Comparison of ENCODE assay signal across 16 cellular contexts in genomic region chr12:30782316-30783173, GRCh38. TPM values are rescaled to one million over a fixed set of nuclear protein-coding genes. Genes with fewer than 3 reads are reported as not detected.
DNase-seq lines count a peak whose midpoint lies in the region; ATAC-seq, FAIRE-seq and TF ChIP-seq lines count a peak whose summit lies in the region.
"Had no signal": no experiment of that assay in that cellular context is flagged by ENCODE, and none has a peak within 500 bp of the region (broad histone marks: within the 10 kb centered on the region; RNA-seq: fewer than 3 reads in every experiment).

No MANE protein-coding gene starts in this region.

- intact Hi-C loops in IMR-90 (cut with micrococcal nuclease) (no loop called here), heart left ventricle (cut with DNase I) (no loop called here), posterior cingulate gyrus (cut with DNase I) (no loop called here)

- no peak overlapping the region for H3K4me3 ChIP-seq in A549
- no peak overlapping the region for H3K4me3 ChIP-seq in IMR-90 (ENCODE audit: insufficient read depth, low read depth, low read length)
- no peak overlapping the region for H3K4me3 ChIP-seq in heart left ventricle
- H3K4me3 ChIP-seq in osteoblast (ENCODE audit: insufficient read depth, low read length) = no peak overlapping the region
- H3K4me3 ChIP-seq: SJSA1 had no signal

- no peak overlapping the region for H3K23ac ChIP-seq in IMR-90 (ENCODE audit: low read depth, low read length)

- H4K8ac ChIP-seq in IMR-90 (ENCODE audit: low read depth in 2 of 2, low read length in 2 of 2) = no peak overlapping the region

- H3K27me3 ChIP-seq in IMR-90 (ENCODE audit: control insufficient read depth, insufficient read depth, low read length) (peaks cover 3% of the 10 kb centered on the region; the same call in 1 of the 2 replicates), heart left ventricle (no peaks in the 10 kb centered on the region), osteoblast (ENCODE audit: insufficient read depth, low read length) (no peaks in the 10 kb centered on the region)
- H3K27me3 ChIP-seq: SJSA1 had no signal

- CTCF ChIA-PET in A549 (lab: Yijun Ruan, JAX) = interaction anchor here (0.6 kb wide), 1 partner anchor 1238 kb away, joined by 3 read pairs; no protein-coding TSS in a partner anchor
- CTCF ChIA-PET in IMR-90 (lab: Yijun Ruan, JAX) = interaction anchor here (0.6 kb wide), 1 partner anchor 1356 kb away, joined by 3 read pairs; no protein-coding TSS in a partner anchor

- TF ChIP-seq POLR2A in A549 (IDR thresholded peaks at IDR 0.05; ENCODE audit: low read length) (no peak), IMR-90 (IDR thresholded peaks at IDR 0.05; ENCODE audit: low read depth, low read length) (no peak), heart left ventricle (IDR thresholded peaks at IDR 0.05) (no peak)

- H3K9me3 ChIP-seq in A549 (peaks cover 13% of the 10 kb centered on the region; the same call in 2 of the 3 replicates), IMR-90 (ENCODE audit: control insufficient read depth, insufficient read depth, low read length) (peaks cover 3% of the 10 kb centered on the region), heart left ventricle (peaks cover 0 to 13% (median 3%) of the 10 kb centered on the region in 12 donors), osteoblast (ENCODE audit: low read depth, low read length) (no peaks in the 10 kb centered on the region)
- H3K9me3 ChIP-seq: SJSA1 had no signal

- no peaks in the 10 kb centered on the region for H3K9me1 ChIP-seq in IMR-90 (ENCODE audit: insufficient read depth, low read length)

- no peak overlapping the region for H2AFZ ChIP-seq in IMR-90 (replicated peaks; ENCODE audit: low read length, poor library complexity)
- peak overlapping the region; percentile 38 for H2AFZ ChIP-seq in osteoblast (ENCODE audit: low read length)

- no peak overlapping the region for H4K91ac ChIP-seq in IMR-90 (ENCODE audit: insufficient read depth, low read depth, low read length)

- TF ChIP-seq EP300 in A549 (IDR thresholded peaks at IDR 0.05) = no peak

- no peaks in the 10 kb centered on the region for H3K79me2 ChIP-seq in osteoblast (ENCODE audit: insufficient read depth, low read length)

- H3K4me1 ChIP-seq in A549 = no peaks in the 10 kb centered on the region
- no peaks in the 10 kb centered on the region for H3K4me1 ChIP-seq in IMR-90 (ENCODE audit: control insufficient read depth, insufficient read depth, low read length)
- H3K4me1 ChIP-seq in heart left ventricle = no peaks in the 10 kb centered on the region
- H3K4me1 ChIP-seq in osteoblast (ENCODE audit: insufficient read depth, low read length) = no peaks in the 10 kb centered on the region
- H3K4me1 ChIP-seq: SJSA1 had no signal

- no peak overlapping the region for H2BK15ac ChIP-seq in IMR-90 (ENCODE audit: low read depth, low read length)

- BruUV-seq in IMR-90 (replicated peaks; lab: Mats Ljungman, UMichigan) = no TSS peak

- ATAC-seq in A549 = no peak
- no peak for ATAC-seq in IMR-90 (ENCODE audit: low read depth)
- peak; percentile 16 to 84 (median 58) for ATAC-seq in heart left ventricle
- no peak for ATAC-seq in GM18498 (IDR thresholded peaks at IDR 0.05; ENCODE audit: unreplicated experiment)

- no peak overlapping the region for H3K9ac ChIP-seq in IMR-90 (ENCODE audit: low read depth, low read length)

- dilution Hi-C loops in IMR-90 (cut with HindIII; ENCODE audit: low sequenced_read_pairs, unreplicated experiment) = no loop called here

- H3K27ac ChIP-seq in A549 (no peak overlapping the region), IMR-90 (ENCODE audit: insufficient read depth, low read length) (no peak overlapping the region), heart left ventricle (no peak overlapping the region), osteoblast (ENCODE audit: low read depth, low read length) (no peak overlapping the region)
- H3K27ac ChIP-seq: SJSA1 had no signal

- no peak overlapping the region for H3K18ac ChIP-seq in IMR-90 (ENCODE audit: low read depth, low read length)

- H3K36me3 ChIP-seq in IMR-90 (ENCODE audit: control insufficient read depth, insufficient read depth, low read length) (no peaks in the 10 kb centered on the region), heart left ventricle (no peaks in the 10 kb centered on the region), osteoblast (ENCODE audit: insufficient read depth, low read length) (no peaks in the 10 kb centered on the region)
- H3K36me3 ChIP-seq: SJSA1 had no signal

- H3K14ac ChIP-seq in IMR-90 (replicated peaks; ENCODE audit: low read depth, low read length) = no peak overlapping the region

- POLR2A ChIA-PET in A549 (lab: Yijun Ruan, JAX) (no interaction called here), IMR-90 (lab: Charles Lee; ENCODE audit: unreplicated experiment) (no interaction called here)

- H3K79me1 ChIP-seq in IMR-90 (ENCODE audit: low read depth in 1 of 2, low read length in 2 of 2) = no peaks in the 10 kb centered on the region

- no peak for TF ChIP-seq RAD21 in A549 (conservative IDR thresholded peaks at IDR 0.05 in 1 of 2, IDR thresholded peaks at IDR 0.05 in 1 of 2)
- TF ChIP-seq RAD21 in IMR-90 (IDR thresholded peaks at IDR 0.05; ENCODE audit: low read length) = no peak

- in situ Hi-C loops in IMR-90 (cut with MboI; ENCODE audit: low sequenced_read_pairs) = no loop called here

- H3K4ac ChIP-seq in IMR-90 (ENCODE audit: low read depth, low read length) = no peak overlapping the region

- H2BK5ac ChIP-seq in IMR-90 (ENCODE audit: low read depth, low read length, poor library complexity, severe bottlenecking) = no peak overlapping the region

- TF ChIP-seq CTCF in A549 (IDR thresholded peaks at IDR 0.05) = no peak
- no peak for TF ChIP-seq CTCF in IMR-90 (conservative IDR thresholded peaks at IDR 0.05; ENCODE audit: low read depth, low read length)
- TF ChIP-seq CTCF in heart left ventricle (IDR thresholded peaks at IDR 0.05) = no peak
- TF ChIP-seq CTCF in osteoblast (IDR thresholded peaks at IDR 0.05; ENCODE audit: extremely low read depth, low read depth, low read length) = no peak

- H3K56ac ChIP-seq in IMR-90 (ENCODE audit: extremely low read depth, insufficient read depth, low read length) = no peak overlapping the region; the same call in 1 of the 2 replicates

- no peaks in the 10 kb centered on the region for H4K20me1 ChIP-seq in IMR-90 (ENCODE audit: insufficient read depth, low read length)
- H4K20me1 ChIP-seq in osteoblast (ENCODE audit: insufficient read depth, low read length) = no peaks in the 10 kb centered on the region

- H3K4me2 ChIP-seq in A549 = no peak overlapping the region
- H3K4me2 ChIP-seq in IMR-90 (ENCODE audit: low read depth, low read length) = no peak overlapping the region
- H3K4me2 ChIP-seq in osteoblast (ENCODE audit: insufficient read depth, low read length) = no peak overlapping the region

- H2AK5ac ChIP-seq in IMR-90 (ENCODE audit: low read depth, low read length) = no peak overlapping the region

- 63% methylated on average over 3 of the region's 3 CpGs for WGBS in A549 (ENCODE audit: missing lambda C conversion rate)
- 60% methylated on average over 2 of the region's 3 CpGs; no CpG with 5 or more reads in 1 of the 2 experiments for WGBS in IMR-90 (ENCODE audit: extremely low coverage in 2 of 2, insufficient read length in 1 of 2), 2 experiments
- 44 to 62% (median 52%) methylated on average over 3 of the region's 3 CpGs for WGBS in heart left ventricle, 4 donors

- FAIRE-seq in A549 (lab: Jason Lieb, UNC) = no peak
- FAIRE-seq: GM12892 had no signal

- H2BK120ac ChIP-seq in IMR-90 (ENCODE audit: low read depth, low read length) = no peak overlapping the region

- no peak overlapping the region for H2BK20ac ChIP-seq in IMR-90 (ENCODE audit: low read depth, low read length)

- H4K5ac ChIP-seq in IMR-90 (ENCODE audit: low read depth, low read length) = no peak overlapping the region

- H2AK9ac ChIP-seq in IMR-90 (replicated peaks; ENCODE audit: low read depth, low read length, poor library complexity) = no peak overlapping the region

- DNase-seq in A549 (ENCODE audit: low read depth in 1 of 2, low spot score in 1 of 2) (no peak), IMR-90 (no peak), heart left ventricle (peak in 3 of 5 donors; percentile 24 to 81 (median 45)), osteoblast (ENCODE audit: insufficient read length, low spot score, missing footprints) (no peak), AG08396 (ENCODE audit: low spot score) (no peak), posterior cingulate gyrus (no peak)
- DNase-seq: DMS79, H9, MM.1S, NCI-H1092 treated with DMSO at 0.1 percent for 48 hours, NCI-H146, NCI-H2081, NCI-H446 treated with DMSO at 0.1 percent for 48 hours had no signal

TF ChIP-seq in A549, 52 proteins besides CTCF, POLR2A, EP300 and RAD21:
- TF ChIP-seq MAFK (IDR thresholded peaks at IDR 0.05; ENCODE audit: partially characterized antibody) = peak; percentile 55
- TF ChIP-seq PHF8 (IDR thresholded peaks at IDR 0.05; ENCODE audit: borderline replicate concordance, low read depth) = no peak
TF ChIP-seq in A549: peak in this region for 1.

TF ChIP-seq in IMR-90, 13 proteins besides CTCF, POLR2A, EP300 and RAD21:
- TF ChIP-seq MAFK (IDR thresholded peaks at IDR 0.05; ENCODE audit: low read depth, low read length) = 0 out of 2 replicates have a peak, but pooled peaks have one; percentile 3
- TF ChIP-seq SMC3 (IDR thresholded peaks at IDR 0.05; ENCODE audit: low read depth, low read length) = no peak

RNA-seq across cellular contexts. Expression of gene CAPRIN2, which starts 27.8 kb away (rescaled TPM):
- polyA plus RNA-seq in A549 (2011; rRNA removed) (26.2 and 31.6 TPM in 2 replicates), A549 (2017; fragmentation: RNase III; extraction: RNeasy Plus Mini Kit Qiagen cat#74134 plus additional on column Dnase treatment) (23.1 to 25.0 TPM (median 24.2 TPM) in 3 replicates), IMR-90 (2012; rRNA removed) (15.3 and 18.9 TPM in 2 replicates), heart left ventricle (10 to 100 TPM in 1 of 2 donors, 1 to 10 TPM in 1; 9.9 to 13.9 TPM)
- 8.2 and 8.9 TPM in 2 replicates for polyA plus RNA-seq in A549 (2012; cell fraction: cytosol; rRNA removed)
- 17.7 and 32.2 TPM in 2 replicates for polyA plus RNA-seq in A549 (2012; cell fraction: nucleus; rRNA removed)
- polyA minus RNA-seq in A549 (2011; rRNA and poly(A)+ RNA removed) = 12.0 and 14.0 TPM in 2 replicates
- total RNA-seq in IMR-90 (2012; rRNA removed) (23.1 and 23.8 TPM in 2 replicates), heart left ventricle (10 to 100 TPM; 15.3 to 33.6 (median 30.4) TPM), osteoblast (32.9 and 42.7 TPM in 2 replicates)
- polyA plus RNA-seq in IMR-90 (2012; cell fraction: cytosol; rRNA removed) = 1.9 and 2.2 TPM in 2 replicates
- 14.5 and 102 TPM in 2 replicates for polyA plus RNA-seq in IMR-90 (2012; cell fraction: nucleus; rRNA removed; ENCODE audit: low replicate concordance)

Comparison
In these comparisons a context has a peak if more than half of its experiments do, and no peak if none do; other contexts are left out.
1. ATAC-seq: peak in heart left ventricle (4 of 4); none in A549 (0 of 2), IMR-90 (single experiment) and GM18498 (single experiment).
2. DNase-seq: peak in heart left ventricle (3 of 5); none in A549 (0 of 2), IMR-90 (single experiment), osteoblast (single experiment), AG08396 (single experiment) and posterior cingulate gyrus (0 of 10).